8 cellular contexts compared by ENCODE assay signal in genomic region chr3:4493008-4493930, GRCh38. TPM values are rescaled to one million over a fixed set of nuclear protein-coding genes. Genes with fewer than 3 reads are reported as not detected.
DNase-seq lines count a peak whose midpoint lies in the region; ATAC-seq and TF ChIP-seq lines count a peak whose summit lies in the region.

Gene ITPR1 (plus strand): TSS chr3:4493348. CDS start chr3:4516492, 23,144 bp downstream.

- BruUV-seq in Calu3 (replicated peaks; lab: Mats Ljungman, UMichigan), result no TSS peak

- H4K20me1 ChIP-seq in OCI-LY1 (ENCODE audit: insufficient read depth, low read length), result no peaks in the 10 kb centered on the region

- H3K27ac Mint-ChIP-seq in Calu3 (ENCODE audit: unreplicated experiment) (peak within 1 kb of the TSS; percentile 54), endothelial cell (ENCODE audit: unreplicated experiment) (peak within 1 kb of the TSS; percentile 44)

- H3K4me1 ChIP-seq in HUES64 (ENCODE audit: insufficient read depth, low read length), result peaks cover 6% of the 10 kb centered on the region
- peaks cover 26% of the 10 kb centered on the region for H3K4me1 ChIP-seq in OCI-LY1 (ENCODE audit: insufficient read depth, low read length, severe bottlenecking)

- intact Hi-C loops in Calu3 (cut with micrococcal nuclease; ENCODE audit: unreplicated experiment), result loop anchor here (5.0 kb wide), 1 partner anchor 136 kb away; no protein-coding TSS in a partner anchor

- H3K27me3 ChIP-seq in HUES64 (ENCODE audit: insufficient read depth, low read length) (peaks cover 49% of the 10 kb centered on the region), OCI-LY1 (ENCODE audit: insufficient read depth, low read length) (no peaks in the 10 kb centered on the region)

- ATAC-seq in GM21447 (IDR thresholded peaks at IDR 0.05; ENCODE audit: unreplicated experiment), result peak; percentile 87

- H3K27me3 Mint-ChIP-seq in Calu3 (ENCODE audit: unreplicated experiment), result peaks cover 66% of the 10 kb centered on the region
- H3K27me3 Mint-ChIP-seq in endothelial cell (ENCODE audit: unreplicated experiment), result peaks cover 5% of the 10 kb centered on the region

- H3K4me3 Mint-ChIP-seq in Calu3 (ENCODE audit: low read depth, unreplicated experiment), result peak within 1 kb of the TSS; percentile 74
- peak within 1 kb of the TSS; percentile 94 for H3K4me3 Mint-ChIP-seq in endothelial cell (ENCODE audit: unreplicated experiment)

- H3K36me3 ChIP-seq in HUES64 (ENCODE audit: insufficient read depth, low read length) (no peaks in the 10 kb centered on the region), OCI-LY1 (ENCODE audit: insufficient read depth, low read length) (no peaks in the 10 kb centered on the region)

- H2AFZ ChIP-seq in OCI-LY1 (ENCODE audit: low read length), result peak within 1 kb of the TSS; percentile 77

- H3K4me3 ChIP-seq in HUES64 (ENCODE audit: low read length) (peak within 1 kb of the TSS; percentile 86), OCI-LY1 (ENCODE audit: low read depth, low read length, poor library complexity, severe bottlenecking) (peak within 1 kb of the TSS; percentile 70)

- no peaks in the 10 kb centered on the region for H3K9me3 ChIP-seq in HUES64 (ENCODE audit: insufficient read depth, low read depth, low read length)
- no peaks in the 10 kb centered on the region for H3K9me3 ChIP-seq in OCI-LY1 (ENCODE audit: low read length)

- DNase-seq in Calu3, result peak; percentile 93
- peak; percentile 98 for DNase-seq in activated CD8-positive, alpha-beta memory T cell treated with anti-CD3 and anti-CD28 coated beads, Interleukin-2, amount 50 U/mL, for 4 hours
- DNase-seq in endothelial cell (ENCODE audit: low spot score), result peak; percentile 98
- DNase-seq in midbrain (lab: John Stamatoyannopoulos, UW), result peak; percentile 97
- peak; percentile 91 to 97 for DNase-seq in stimulated activated CD8-positive, alpha-beta memory T cell treated with anti-CD3 and anti-CD28 coated beads, Interleukin-2, amount 100 ng/mL, for 1 hour (ENCODE audit: low read depth in 2 of 2)

- no peaks in the 10 kb centered on the region for H3F3A ChIP-seq in OCI-LY1 (ENCODE audit: insufficient read depth, low read length)

- no peak for TF ChIP-seq CTCF in Calu3 (IDR thresholded peaks at IDR 0.05; ENCODE audit: unreplicated experiment)
- TF ChIP-seq CTCF in OCI-LY1 (IDR thresholded peaks at IDR 0.05; ENCODE audit: low read length), result no peak
- no peak for TF ChIP-seq CTCF in endothelial cell (IDR thresholded peaks at IDR 0.05; ENCODE audit: unreplicated experiment)

- peak within 1 kb of the TSS; percentile 93 for H3K27ac ChIP-seq in HUES64 (ENCODE audit: low read depth, low read length)
- no peak within 1 kb of the TSS for H3K27ac ChIP-seq in OCI-LY1 (ENCODE audit: low read depth, low read length, poor library complexity, severe bottlenecking)

- no peaks in the 10 kb centered on the region for H3K79me2 ChIP-seq in OCI-LY1 (ENCODE audit: insufficient read depth, low read length)

- H3K9ac ChIP-seq in HUES64 (ENCODE audit: low read depth, low read length), result peak within 1 kb of the TSS; percentile 78
- peak within 1 kb of the TSS; percentile 77 for H3K9ac ChIP-seq in OCI-LY1 (ENCODE audit: low read length)

- peaks cover 7% of the 10 kb centered on the region for H3K4me1 Mint-ChIP-seq in Calu3 (ENCODE audit: low read depth, unreplicated experiment)
- peaks cover 29% of the 10 kb centered on the region for H3K4me1 Mint-ChIP-seq in endothelial cell (ENCODE audit: unreplicated experiment)

- under 1% methylated on average over 46 of the region's 47 CpGs for WGBS in HUES64

- CTCF ChIA-PET in Calu3 (lab: Charles Lee), result interaction anchor here (0.6 to 1.6 kb wide), 3 partner anchors 15 to 142 kb away, joined by 3 to 7 read pairs (median 4); partner anchors contain the start of gene SUMF1

- H3K9me3 Mint-ChIP-seq in Calu3 (ENCODE audit: low read depth, unreplicated experiment) (no peaks in the 10 kb centered on the region), endothelial cell (ENCODE audit: unreplicated experiment) (no peaks in the 10 kb centered on the region)

- H3K36me3 Mint-ChIP-seq in Calu3 (ENCODE audit: insufficient read depth, unreplicated experiment) (peaks cover 19% of the 10 kb centered on the region), endothelial cell (ENCODE audit: low read depth, unreplicated experiment) (peaks cover 3% of the 10 kb centered on the region)

- H3K9me2 ChIP-seq in OCI-LY1 (ENCODE audit: low read depth, low read length), result no peaks in the 10 kb centered on the region

- peak within 1 kb of the TSS; percentile 85 for H3K4me2 ChIP-seq in OCI-LY1 (ENCODE audit: low read length)

RNA-seq across cellular contexts. Expression of gene ITPR1, which starts in this region (rescaled TPM):
- total RNA-seq in Calu3 (2022) (4.2 and 6.2 TPM in 2 replicates), endothelial cell (ENCODE audit: unreplicated experiment) (53.1 TPM)
- polyA plus RNA-seq in HUES64 (2013, experiment 1 of 2), result 2.7 TPM
- 3.0 TPM for polyA plus RNA-seq in HUES64 (2013, experiment 2 of 2)
